ENCODE assay signal across 1 cellular context in genomic region chr5:61649231-61649630, GRCh38.
TF ChIP-seq lines count a peak whose summit lies in the region.

No MANE protein-coding gene starts in this region.

TF ChIP-seq in GM23338, 12 proteins besides CTCF, POLR2A, EP300 and RAD21:
- TF ChIP-seq ZNF462 (CRISPR knock-in tag; IDR thresholded peaks at IDR 0.05): no peak
- TF ChIP-seq POLR2AphosphoS5 (IDR thresholded peaks at IDR 0.05; ENCODE audit: low read depth): no peak
- no peak for TF ChIP-seq JUNB (IDR thresholded peaks at IDR 0.05; ENCODE audit: unreplicated experiment)
- no peak for TF ChIP-seq STAT1 (IDR thresholded peaks at IDR 0.05; ENCODE audit: unreplicated experiment)
- no peak for TF ChIP-seq NANOG (IDR thresholded peaks at IDR 0.05; ENCODE audit: borderline replicate concordance)
- TF ChIP-seq CREB1 (CRISPR knock-in tag; IDR thresholded peaks at IDR 0.05; ENCODE audit: low read depth): no peak
- TF ChIP-seq ZNF114 (CRISPR knock-in tag; IDR thresholded peaks at IDR 0.05): no peak
- no peak for TF ChIP-seq ZNF331 (CRISPR knock-in tag; IDR thresholded peaks at IDR 0.05; ENCODE audit: low read depth)
- no peak for TF ChIP-seq EZH2 (IDR thresholded peaks at IDR 0.05; ENCODE audit: low read depth, unreplicated experiment)
- TF ChIP-seq, protein P1, sequence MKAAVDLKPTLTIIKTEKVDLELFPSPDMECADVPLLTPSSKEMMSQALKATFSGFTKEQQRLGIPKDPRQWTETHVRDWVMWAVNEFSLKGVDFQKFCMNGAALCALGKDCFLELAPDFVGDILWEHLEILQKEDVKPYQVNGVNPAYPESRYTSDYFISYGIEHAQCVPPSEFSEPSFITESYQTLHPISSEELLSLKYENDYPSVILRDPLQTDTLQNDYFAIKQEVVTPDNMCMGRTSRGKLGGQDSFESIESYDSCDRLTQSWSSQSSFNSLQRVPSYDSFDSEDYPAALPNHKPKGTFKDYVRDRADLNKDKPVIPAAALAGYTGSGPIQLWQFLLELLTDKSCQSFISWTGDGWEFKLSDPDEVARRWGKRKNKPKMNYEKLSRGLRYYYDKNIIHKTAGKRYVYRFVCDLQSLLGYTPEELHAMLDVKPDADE (IDR thresholded peaks at IDR 0.05): no peak
- TF ChIP-seq EZH2phosphoT487 (IDR thresholded peaks at IDR 0.05; ENCODE audit: unreplicated experiment): no peak
- TF ChIP-seq REST (IDR thresholded peaks at IDR 0.05; ENCODE audit: unreplicated experiment): no peak
